ENCODE assay signal across 16 cellular contexts in the genomic region with DNA sequence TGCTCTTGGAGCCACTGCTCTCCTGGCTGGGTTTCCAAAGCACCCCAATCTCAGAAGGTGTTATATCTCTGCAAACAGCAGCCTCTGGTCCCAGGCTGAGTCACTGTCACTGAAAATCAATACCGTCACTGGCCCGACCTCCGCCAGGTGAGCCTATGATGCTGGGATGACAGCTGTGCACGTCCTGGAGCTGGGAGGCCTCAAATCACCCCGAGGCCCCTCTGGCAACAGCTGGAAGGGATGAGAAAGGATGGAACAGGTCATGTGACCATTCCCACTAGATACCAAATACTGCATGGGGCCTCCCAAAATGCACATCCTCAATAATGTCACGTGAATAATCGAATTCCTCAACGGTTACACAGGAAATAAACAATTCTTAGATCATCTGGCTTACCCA.
A peak's percentile ranks its signal among the peaks of the same experiment; 100 is the strongest.
DNase-seq lines count a peak whose midpoint lies in the region; ATAC-seq, FAIRE-seq and TF ChIP-seq lines count a peak whose summit lies in the region.
"Had no signal": no experiment of that assay in that cellular context is flagged by ENCODE, and none has a peak within 500 bp of the region (broad histone marks: within the 10 kb centered on the region; RNA-seq: fewer than 3 reads in every experiment).

No MANE protein-coding gene starts in this region.

- H3K36me3 Mint-ChIP-seq in activated CD8-positive, alpha-beta T cell treated with anti-CD3 and anti-CD28 coated beads for 36 hours (ENCODE audit: low read depth): no peaks in the 10 kb centered on the region

- no peak for TF ChIP-seq POLR2A in HepG2 (IDR thresholded peaks at IDR 0.05; ENCODE audit: insufficient read depth in 1 of 2, low read depth in 2 of 2, low read length in 2 of 2)
- no peak for TF ChIP-seq POLR2A in right lobe of liver (IDR thresholded peaks at IDR 0.05)

- TF ChIP-seq CTCF in HepG2 (CRISPR knock-in tag; IDR thresholded peaks at IDR 0.05) (no peak), right lobe of liver (IDR thresholded peaks at IDR 0.05) (no peak)
- TF ChIP-seq CTCF in activated CD8-positive, alpha-beta T cell treated with anti-CD3 and anti-CD28 coated beads for 36 hours (IDR thresholded peaks at IDR 0.05): no peak

- H3K36me3 ChIP-seq in HepG2 (replicated peaks in 1 of 2; ENCODE audit: control insufficient read depth in 1 of 2, insufficient read depth in 2 of 2, low read length in 2 of 2) (no peaks in the 10 kb centered on the region), right lobe of liver (no peaks in the 10 kb centered on the region), ectodermal cell (ENCODE audit: control insufficient read depth, insufficient read depth, low read length) (no peaks in the 10 kb centered on the region), muscle layer of duodenum (ENCODE audit: control insufficient read depth in 1 of 2, insufficient read depth in 2 of 2, low read length in 2 of 2) (no peaks in the 10 kb centered on the region)
- H3K36me3 ChIP-seq: colonic mucosa had no signal

- H3K27me3 ChIP-seq in HepG2 (ENCODE audit: control insufficient read depth in 1 of 2, insufficient read depth in 2 of 2, low read length in 2 of 2): no peaks in the 10 kb centered on the region
- no peaks in the 10 kb centered on the region for H3K27me3 ChIP-seq in right lobe of liver
- H3K27me3 ChIP-seq in ectodermal cell (ENCODE audit: control insufficient read depth, insufficient read depth, low read length, poor library complexity, severe bottlenecking): no peaks in the 10 kb centered on the region
- H3K27me3 ChIP-seq in muscle layer of duodenum (ENCODE audit: low read depth, low read length): no peaks in the 10 kb centered on the region
- H3K27me3 ChIP-seq: colonic mucosa had no signal

- H3K9me3 ChIP-seq in HepG2 (ENCODE audit: low read length) (no peaks in the 10 kb centered on the region), right lobe of liver (no peaks in the 10 kb centered on the region), ectodermal cell (ENCODE audit: control insufficient read depth, low read length) (no peaks in the 10 kb centered on the region), muscle layer of duodenum (ENCODE audit: control insufficient read depth in 1 of 2, low read length in 2 of 2) (no peaks in the 10 kb centered on the region)
- H3K9me3 ChIP-seq: colonic mucosa had no signal

- intact Hi-C loops in HepG2 (cut with micrococcal nuclease; ENCODE audit: unreplicated experiment): no loop called here
- intact Hi-C loops in right lobe of liver (cut with DNase I): no loop called here
- intact Hi-C loops in activated CD8-positive, alpha-beta T cell treated with anti-CD3 and anti-CD28 coated beads for 36 hours (cut with micrococcal nuclease): no loop called here

- H3K27ac ChIP-seq in HepG2 (ENCODE audit: extremely low read length, insufficient read depth, low read length) (no peak overlapping the region), right lobe of liver (no peak overlapping the region), ectodermal cell (ENCODE audit: insufficient read depth, low read depth, low read length, poor library complexity, severe bottlenecking) (peak overlapping the region; percentile 83), muscle layer of duodenum (ENCODE audit: low read length) (peak overlapping the region; percentile 32)
- H3K27ac ChIP-seq: colonic mucosa had no signal

- CTCF ChIA-PET in HepG2 (lab: Yijun Ruan, JAX; ENCODE audit: low intra/inter-chr PET ratio, low total read pairs): no interaction called here
- CTCF ChIA-PET in activated CD8-positive, alpha-beta T cell treated with anti-CD3 and anti-CD28 coated beads for 36 hours (lab: Charles Lee): no interaction called here

- H3K4me1 ChIP-seq in HepG2 (ENCODE audit: insufficient read depth, low read length) (peaks cover 19% of the 10 kb centered on the region), right lobe of liver (no peaks in the 10 kb centered on the region), ectodermal cell (ENCODE audit: control insufficient read depth, insufficient read depth, low read length) (peaks cover 18% of the 10 kb centered on the region), muscle layer of duodenum (ENCODE audit: control insufficient read depth in 1 of 2, insufficient read depth in 2 of 2, low read length in 2 of 2) (peaks cover 4 to 37% of the 10 kb centered on the region in 2 donors)
- H3K4me1 ChIP-seq: colonic mucosa had no signal

- no peak for FAIRE-seq in HepG2 (lab: Jason Lieb, UNC)

- ATAC-seq in HepG2 (peak; percentile 47), right lobe of liver (no peak), GM21528 (IDR thresholded peaks at IDR 0.05; ENCODE audit: low FRiP score, unreplicated experiment) (no peak)
- ATAC-seq in activated CD8-positive, alpha-beta T cell treated with anti-CD3 and anti-CD28 coated beads for 36 hours: no peak

- in situ Hi-C loops in HepG2 (cut with HindIII; ENCODE audit: extremely low pct_ligation_motif_present, low pct_unique_long_range_greater_than_20kb): no loop called here

- H3K4me2 ChIP-seq in HepG2 (ENCODE audit: low read depth, low read length): peak overlapping the region; percentile 73

- no peaks in the 10 kb centered on the region for H3K27me3 Mint-ChIP-seq in activated CD8-positive, alpha-beta T cell treated with anti-CD3 and anti-CD28 coated beads for 36 hours
- H3K27me3 Mint-ChIP-seq: activated CD4-positive, alpha-beta T cell treated with anti-CD3 and anti-CD28 coated beads, Interleukin-2, amount 10 ng/mL, durations not matched to agents 24 days and 14 days had no signal

- TF ChIP-seq EP300 in HepG2 (IDR thresholded peaks at IDR 0.05; ENCODE audit: low read depth in 2 of 2, low read length in 2 of 2): no peak
- TF ChIP-seq EP300 in HepG2 (CRISPR knock-in tag; IDR thresholded peaks at IDR 0.05; ENCODE audit: borderline replicate concordance): no peak

- no peak overlapping the region for H3K9ac ChIP-seq in HepG2 (ENCODE audit: insufficient read depth, low read depth, low read length)

- H4K20me1 ChIP-seq in HepG2 (ENCODE audit: insufficient read depth, low read length): no peaks in the 10 kb centered on the region

- 62% methylated on average over 5 of the region's 8 CpGs for WGBS in HepG2 (ENCODE audit: low lambda C conversion rate)
- WGBS in right lobe of liver (ENCODE audit: insufficient coverage, low coverage, low lambda C conversion rate, missing lambda C conversion rate): 65% methylated on average over 4 of the region's 8 CpGs
- WGBS in ectodermal cell, 2 experiments: 95 to 97% methylated on average over 8 of the region's 8 CpGs

- no peak overlapping the region for H3K27ac Mint-ChIP-seq in activated CD8-positive, alpha-beta T cell treated with anti-CD3 and anti-CD28 coated beads for 36 hours
- H3K27ac Mint-ChIP-seq: activated CD4-positive, alpha-beta T cell treated with anti-CD3 and anti-CD28 coated beads, Interleukin-2, amount 10 ng/mL, durations not matched to agents 24 days and 14 days had no signal

- no peak overlapping the region for H3K4me3 Mint-ChIP-seq in activated CD8-positive, alpha-beta T cell treated with anti-CD3 and anti-CD28 coated beads for 36 hours
- H3K4me3 Mint-ChIP-seq: activated CD4-positive, alpha-beta T cell treated with anti-CD3 and anti-CD28 coated beads, Interleukin-2, amount 10 ng/mL, durations not matched to agents 24 days and 14 days; CD14-positive monocyte had no signal

- POLR2A ChIA-PET in HepG2 (lab: Yijun Ruan, JAX): no interaction called here
- POLR2A ChIA-PET in activated CD8-positive, alpha-beta T cell treated with anti-CD3 and anti-CD28 coated beads for 36 hours (lab: Charles Lee): no interaction called here

- H3K9me3 Mint-ChIP-seq in activated CD8-positive, alpha-beta T cell treated with anti-CD3 and anti-CD28 coated beads for 36 hours: no peaks in the 10 kb centered on the region
- H3K9me3 Mint-ChIP-seq: activated CD4-positive, alpha-beta T cell treated with anti-CD3 and anti-CD28 coated beads, Interleukin-2, amount 10 ng/mL, durations not matched to agents 24 days and 14 days; CD14-positive monocyte had no signal

- BruUV-seq in HepG2 (replicated peaks; lab: Mats Ljungman, UMichigan): no TSS peak

- no peaks in the 10 kb centered on the region for H3K79me2 ChIP-seq in HepG2 (ENCODE audit: insufficient read depth, low read length)

- DNase-seq in HepG2 (ENCODE audit: low spot score): no peak
- no peak for DNase-seq in right lobe of liver
- DNase-seq in ecto neural progenitor cell (ENCODE audit: low spot score): no peak
- no peak for DNase-seq in activated CD8-positive, alpha-beta memory T cell treated with anti-CD3 and anti-CD28 coated beads for 24 hours
- DNase-seq in activated CD8-positive, alpha-beta T cell treated with anti-CD3 and anti-CD28 coated beads for 36 hours: no peak
- DNase-seq: activated CD4-positive, alpha-beta T cell treated with anti-CD3 and anti-CD28 coated beads, Interleukin-2, amount 10 ng/mL, durations not matched to agents 24 days and 14 days; activated naive CD4-positive, alpha-beta T cell treated with Interleukin-2 at 50 U/mL for 16 hours; colonic mucosa; NCI-H1436 treated with DMSO at 0.1 percent for 48 hours; SIG-M5; stimulated activated naive CD4-positive, alpha-beta T cell treated with Interleukin-2 at 50 U/mL for 16 hours; T-helper 9 cell had no signal

- H3K4me3 ChIP-seq in HepG2 (replicated peaks in 1 of 3; ENCODE audit: insufficient read depth in 1 of 3, low read depth in 2 of 3, low read length in 3 of 3): peak overlapping the region in 1 of 3 experiments; percentile 47; a peak in 1 of 6 replicates
- no peak overlapping the region for H3K4me3 ChIP-seq in right lobe of liver
- H3K4me3 ChIP-seq in ectodermal cell (ENCODE audit: insufficient read depth, low read depth, low read length): no peak overlapping the region
- H3K4me3 ChIP-seq in muscle layer of duodenum (ENCODE audit: low read depth in 1 of 2, low read length in 2 of 2): no peak overlapping the region
- H3K4me3 ChIP-seq: colonic mucosa had no signal

- H3K4me1 Mint-ChIP-seq in activated CD8-positive, alpha-beta T cell treated with anti-CD3 and anti-CD28 coated beads for 36 hours (ENCODE audit: low read depth): no peaks in the 10 kb centered on the region

- H2AFZ ChIP-seq in HepG2 (ENCODE audit: low read length): no peak overlapping the region

- no peak for TF ChIP-seq RAD21 in HepG2 (CRISPR knock-in tag; IDR thresholded peaks at IDR 0.05)

TF ChIP-seq in HepG2, 621 proteins besides CTCF, POLR2A, EP300 and RAD21 (continues in another document):
- TF ChIP-seq FOXA3 (CRISPR knock-in tag; IDR thresholded peaks at IDR 0.05) (no peak), FOSL2 (CRISPR knock-in tag; IDR thresholded peaks at IDR 0.05) (peak; percentile 85), KDM4B (CRISPR knock-in tag; IDR thresholded peaks at IDR 0.05) (no peak), JUN (CRISPR knock-in tag; IDR thresholded peaks at IDR 0.05) (0 out of 2 replicates have a peak, but pooled peaks have one; percentile 22)
- TF ChIP-seq, protein P1, sequence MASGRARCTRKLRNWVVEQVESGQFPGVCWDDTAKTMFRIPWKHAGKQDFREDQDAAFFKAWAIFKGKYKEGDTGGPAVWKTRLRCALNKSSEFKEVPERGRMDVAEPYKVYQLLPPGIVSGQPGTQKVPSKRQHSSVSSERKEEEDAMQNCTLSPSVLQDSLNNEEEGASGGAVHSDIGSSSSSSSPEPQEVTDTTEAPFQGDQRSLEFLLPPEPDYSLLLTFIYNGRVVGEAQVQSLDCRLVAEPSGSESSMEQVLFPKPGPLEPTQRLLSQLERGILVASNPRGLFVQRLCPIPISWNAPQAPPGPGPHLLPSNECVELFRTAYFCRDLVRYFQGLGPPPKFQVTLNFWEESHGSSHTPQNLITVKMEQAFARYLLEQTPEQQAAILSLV (CRISPR knock-in tag; IDR thresholded peaks at IDR 0.05; ENCODE audit: borderline replicate concordance): no peak

Comparison
In these comparisons a context has a peak if more than half of its experiments do, and no peak if none do; other contexts are left out.
1. H3K27ac ChIP-seq: peak in ectodermal cell (single experiment) and muscle layer of duodenum (single experiment); none in HepG2 (single experiment) and right lobe of liver (0 of 3).